Comparison of ENCODE assay signal across 19 cellular contexts in genomic region chr16:15967223-15967546, GRCh38. TPM values are rescaled to one million over a fixed set of nuclear protein-coding genes. Genes with fewer than 3 reads are reported as not detected.
A peak's percentile ranks its signal among the peaks of the same experiment; 100 is the strongest.
DNase-seq lines count a peak whose midpoint lies in the region; TF ChIP-seq lines count a peak whose summit lies in the region.
"Had no signal": no experiment of that assay in that cellular context is flagged by ENCODE, and none has a peak within 500 bp of the region (broad histone marks: within the 10 kb centered on the region; RNA-seq: fewer than 3 reads in every experiment).

No MANE protein-coding gene starts in this region.

- H3K4me3 ChIP-seq in brain microvascular endothelial cell (ENCODE audit: low read depth, low read length) (no peak overlapping the region), trophoblast cell (ENCODE audit: low read depth, low read length) (no peak overlapping the region), dorsolateral prefrontal cortex (no peak overlapping the region), MG63 (no peak overlapping the region)
- H3K4me3 ChIP-seq: coronary artery, GM12878 had no signal

- H3K27me3 ChIP-seq in brain microvascular endothelial cell (replicated peaks) (no peaks in the 10 kb centered on the region), trophoblast cell (ENCODE audit: insufficient read depth, low read length) (no peaks in the 10 kb centered on the region), dorsolateral prefrontal cortex (no peaks in the 10 kb centered on the region), MG63 (no peaks in the 10 kb centered on the region)

- no peaks in the 10 kb centered on the region for H3K79me1 ChIP-seq in trophoblast cell (ENCODE audit: low read length)

- no peak overlapping the region for H4K91ac ChIP-seq in trophoblast cell (ENCODE audit: low read depth, low read length)

- H3K36me3 ChIP-seq in brain microvascular endothelial cell (replicated peaks), result no peaks in the 10 kb centered on the region
- H3K36me3 ChIP-seq in trophoblast cell (ENCODE audit: control insufficient read depth in 1 of 2, insufficient read depth in 2 of 2, low read length in 2 of 2), result no peaks in the 10 kb centered on the region
- peaks cover 55% of the 10 kb centered on the region for H3K36me3 ChIP-seq in MG63

- H3K4me1 Mint-ChIP-seq in T-helper 2 cell treated with Interferon-gamma antibody and Interleukin-4, amounts not matched to agents 5 μg/mL and 100 μg/mL, for 36 hours (ENCODE audit: low read depth), result peaks cover 24% of the 10 kb centered on the region
- H3K4me1 Mint-ChIP-seq in HFFc6 (ENCODE audit: low read depth), result peaks cover 73% of the 10 kb centered on the region
- H3K4me1 Mint-ChIP-seq in activated T-helper 1 cell treated with anti-CD3 and anti-CD28 coated beads, Interleukin-12 subunit alpha, Interleukin-12 subunit beta, Interleukin-2, Interleukin-4 antibody, amounts not matched to agents 30 ng/mL and 10 ng/mL and 1 ng/mL, durations not matched to agents 14 hours and 24 hours and 36 hours (ENCODE audit: low read depth), result peaks cover 34% of the 10 kb centered on the region

- H4K12ac ChIP-seq in trophoblast cell (ENCODE audit: low read depth, low read length), result no peak overlapping the region

- H3K23ac ChIP-seq in trophoblast cell (ENCODE audit: low read length), result no peak overlapping the region

- no peak overlapping the region for H3K14ac ChIP-seq in trophoblast cell (ENCODE audit: low read length)

- H2BK12ac ChIP-seq in trophoblast cell (ENCODE audit: low read length), result no peak overlapping the region

- no peak overlapping the region for H3K4me2 ChIP-seq in trophoblast cell (ENCODE audit: low read length)

- no peaks in the 10 kb centered on the region for H3K27me3 Mint-ChIP-seq in T-helper 2 cell treated with Interferon-gamma antibody and Interleukin-4, amounts not matched to agents 5 μg/mL and 100 μg/mL, for 36 hours (ENCODE audit: low read depth)
- H3K27me3 Mint-ChIP-seq in HFFc6 (ENCODE audit: insufficient read depth), result peaks cover 2% of the 10 kb centered on the region; the same call in 1 of the 2 replicates
- H3K27me3 Mint-ChIP-seq in activated T-helper 1 cell treated with anti-CD3 and anti-CD28 coated beads, Interleukin-12 subunit alpha, Interleukin-12 subunit beta, Interleukin-2, Interleukin-4 antibody, amounts not matched to agents 30 ng/mL and 10 ng/mL and 1 ng/mL, durations not matched to agents 14 hours and 24 hours and 36 hours (ENCODE audit: insufficient read depth), result no peaks in the 10 kb centered on the region

- no peak overlapping the region for H2BK120ac ChIP-seq in trophoblast cell (ENCODE audit: insufficient read depth, low read length, poor library complexity)

- peaks cover 83% of the 10 kb centered on the region for H3K36me3 Mint-ChIP-seq in T-helper 2 cell treated with Interferon-gamma antibody and Interleukin-4, amounts not matched to agents 5 μg/mL and 100 μg/mL, for 36 hours (ENCODE audit: low read depth)
- H3K36me3 Mint-ChIP-seq in HFFc6 (ENCODE audit: low read depth), result peaks cover 36% of the 10 kb centered on the region
- peaks cover 69% of the 10 kb centered on the region for H3K36me3 Mint-ChIP-seq in activated T-helper 1 cell treated with anti-CD3 and anti-CD28 coated beads, Interleukin-12 subunit alpha, Interleukin-12 subunit beta, Interleukin-2, Interleukin-4 antibody, amounts not matched to agents 30 ng/mL and 10 ng/mL and 1 ng/mL, durations not matched to agents 14 hours and 24 hours and 36 hours (ENCODE audit: low read depth)

- H2AFZ ChIP-seq in trophoblast cell (ENCODE audit: insufficient read depth, low read length, poor library complexity), result no peak overlapping the region

- H3K4ac ChIP-seq in trophoblast cell (ENCODE audit: low read depth, low read length), result peak overlapping the region; percentile 25

- H2AK5ac ChIP-seq in trophoblast cell (ENCODE audit: low read length), result no peak overlapping the region

- no peak overlapping the region for H4K8ac ChIP-seq in trophoblast cell (ENCODE audit: low read depth, low read length)

- H3K4me1 ChIP-seq in trophoblast cell (ENCODE audit: control insufficient read depth in 1 of 2, insufficient read depth in 2 of 2, low read length in 2 of 2), result peaks cover 3 to 9% of the 10 kb centered on the region in 2 experiments

- no peak for TF ChIP-seq CTCF in HFFc6 (IDR thresholded peaks at IDR 0.05)
- TF ChIP-seq CTCF in brain microvascular endothelial cell (IDR thresholded peaks at IDR 0.05; ENCODE audit: low read depth, low read length, missing control alignments), result no peak
- no peak for TF ChIP-seq CTCF in dorsolateral prefrontal cortex (IDR thresholded peaks at IDR 0.05 in 54 of 56, conservative IDR thresholded peaks at IDR 0.05 in 2 of 56; ENCODE audit: low read depth in 1 of 56, partially characterized antibody in 56 of 56)

- H3K27ac ChIP-seq in brain microvascular endothelial cell (peak overlapping the region; percentile 26), trophoblast cell (ENCODE audit: low read depth, low read length) (no peak overlapping the region), dorsolateral prefrontal cortex (no peak overlapping the region)
- H3K27ac ChIP-seq: coronary artery had no signal

- H2BK5ac ChIP-seq in trophoblast cell (ENCODE audit: low read depth, low read length, poor library complexity), result no peak overlapping the region

- WGBS in trophoblast cell (ENCODE audit: extremely low coverage, insufficient coverage, insufficient read length), result no CpG with 5 or more reads among the region's 2 CpGs

- H3K27ac Mint-ChIP-seq in T-helper 2 cell treated with Interferon-gamma antibody and Interleukin-4, amounts not matched to agents 5 μg/mL and 100 μg/mL, for 36 hours, result peak overlapping the region; percentile 41
- H3K27ac Mint-ChIP-seq in HFFc6, result peak overlapping the region; percentile 96
- no peak overlapping the region for H3K27ac Mint-ChIP-seq in activated T-helper 1 cell treated with anti-CD3 and anti-CD28 coated beads, Interleukin-12 subunit alpha, Interleukin-12 subunit beta, Interleukin-2, Interleukin-4 antibody, amounts not matched to agents 30 ng/mL and 10 ng/mL and 1 ng/mL, durations not matched to agents 14 hours and 24 hours and 36 hours

- H3K9me3 ChIP-seq in trophoblast cell (ENCODE audit: insufficient read depth, low read depth, low read length), result peaks cover 4% of the 10 kb centered on the region
- H3K9me3 ChIP-seq in MG63, result peaks cover 3% of the 10 kb centered on the region; the same call in 1 of the 2 replicates

- H3K4me3 Mint-ChIP-seq in T-helper 2 cell treated with Interferon-gamma antibody and Interleukin-4, amounts not matched to agents 5 μg/mL and 100 μg/mL, for 36 hours, result no peak overlapping the region
- H3K4me3 Mint-ChIP-seq in HFFc6, result peak overlapping the region; percentile 78
- H3K4me3 Mint-ChIP-seq in activated T-helper 1 cell treated with anti-CD3 and anti-CD28 coated beads, Interleukin-12 subunit alpha, Interleukin-12 subunit beta, Interleukin-2, Interleukin-4 antibody, amounts not matched to agents 30 ng/mL and 10 ng/mL and 1 ng/mL, durations not matched to agents 14 hours and 24 hours and 36 hours, result no peak overlapping the region

- in situ Hi-C loops in brain microvascular endothelial cell (cut with HindIII; ENCODE audit: low pct_ligation_motif_present, low sequenced_read_pairs), result no loop called here

- H3K79me2 ChIP-seq in trophoblast cell (ENCODE audit: control insufficient read depth, insufficient read depth, low read length, poor library complexity), result no peaks in the 10 kb centered on the region

- intact Hi-C loops in activated T-helper 1 cell treated with anti-CD3 and anti-CD28 coated beads, Interleukin-12 subunit alpha, Interleukin-12 subunit beta, Interleukin-2, Interleukin-4 antibody, amounts not matched to agents 30 ng/mL and 10 ng/mL and 1 ng/mL, durations not matched to agents 14 hours and 24 hours and 36 hours (cut with micrococcal nuclease), result no loop called here
- intact Hi-C loops in dorsolateral prefrontal cortex (cut with DNase I), result no loop called here

- no peak overlapping the region for H3K9ac ChIP-seq in trophoblast cell (ENCODE audit: low read length)

- no peak for DNase-seq in T-helper 2 cell treated with Interferon-gamma antibody and Interleukin-4, amounts not matched to agents 5 μg/mL and 100 μg/mL, for 36 hours (ENCODE audit: low spot score)
- DNase-seq in T-helper 2 cell (no peak), HFFc6 (peak; percentile 15), brain microvascular endothelial cell (no peak), trophoblast cell (no peak), dorsolateral prefrontal cortex (no peak), MG63 (no peak)
- DNase-seq in activated T-helper 1 cell treated with anti-CD3 and anti-CD28 coated beads, Interleukin-12 subunit alpha, Interleukin-12 subunit beta, Interleukin-2, Interleukin-4 antibody, amounts not matched to agents 30 ng/mL and 10 ng/mL and 1 ng/mL, durations not matched to agents 14 hours and 24 hours and 36 hours (ENCODE audit: low spot score), result no peak
- DNase-seq: activated CD4-positive, alpha-beta T cell treated with anti-CD3 and anti-CD28 coated beads, Interleukin-2, amount 50 U/mL, for 48 hours; aorta; COR-L47; head of caudate nucleus; kidney; NCI-H1436; NCI-H2227 treated with DMSO at 0.1 percent for 48 hours; SHP77; substantia nigra had no signal

- H3K9me3 Mint-ChIP-seq in T-helper 2 cell treated with Interferon-gamma antibody and Interleukin-4, amounts not matched to agents 5 μg/mL and 100 μg/mL, for 36 hours, result peaks cover 46% of the 10 kb centered on the region
- H3K9me3 Mint-ChIP-seq in HFFc6, result peaks cover 12% of the 10 kb centered on the region
- H3K9me3 Mint-ChIP-seq in activated T-helper 1 cell treated with anti-CD3 and anti-CD28 coated beads, Interleukin-12 subunit alpha, Interleukin-12 subunit beta, Interleukin-2, Interleukin-4 antibody, amounts not matched to agents 30 ng/mL and 10 ng/mL and 1 ng/mL, durations not matched to agents 14 hours and 24 hours and 36 hours, result peaks cover 40% of the 10 kb centered on the region

- H3K18ac ChIP-seq in trophoblast cell (ENCODE audit: low read length), result no peak overlapping the region

RNA-seq across cellular contexts. Expression of gene ABCC1, which starts 17.8 kb away (rescaled TPM):
- total RNA-seq in HFFc6 (2021; fragmentation: NEBNext Ultra II Directional; extraction: Animal tissue kit (Norgen Biotek cat#: 25700)), result 10 to 100 TPM; 49.3 to 63.6 (median 57.1) TPM
- polyA plus RNA-seq in trophoblast cell (2013), result 15.6 and 16.1 TPM in 2 replicates
- 102 and 108 TPM in 2 replicates for total RNA-seq in activated T-helper 1 cell treated with anti-CD3 and anti-CD28 coated beads, Interleukin-12 subunit alpha, Interleukin-12 subunit beta, Interleukin-2, Interleukin-4 antibody, amounts not matched to agents 30 ng/mL and 10 ng/mL and 1 ng/mL, durations not matched to agents 14 hours and 24 hours and 36 hours
- 10 to 100 TPM; 10.3 to 25.6 (median 15.5) TPM for total RNA-seq in dorsolateral prefrontal cortex
- 35.8 and 48.0 TPM in 2 replicates for total RNA-seq in MG63 (2014; rRNA removed; shearing (Covaris generic); ENCODE audit: low replicate concordance)
